Comparison of ENCODE assay signal across 7 cellular contexts in the genomic region with DNA sequence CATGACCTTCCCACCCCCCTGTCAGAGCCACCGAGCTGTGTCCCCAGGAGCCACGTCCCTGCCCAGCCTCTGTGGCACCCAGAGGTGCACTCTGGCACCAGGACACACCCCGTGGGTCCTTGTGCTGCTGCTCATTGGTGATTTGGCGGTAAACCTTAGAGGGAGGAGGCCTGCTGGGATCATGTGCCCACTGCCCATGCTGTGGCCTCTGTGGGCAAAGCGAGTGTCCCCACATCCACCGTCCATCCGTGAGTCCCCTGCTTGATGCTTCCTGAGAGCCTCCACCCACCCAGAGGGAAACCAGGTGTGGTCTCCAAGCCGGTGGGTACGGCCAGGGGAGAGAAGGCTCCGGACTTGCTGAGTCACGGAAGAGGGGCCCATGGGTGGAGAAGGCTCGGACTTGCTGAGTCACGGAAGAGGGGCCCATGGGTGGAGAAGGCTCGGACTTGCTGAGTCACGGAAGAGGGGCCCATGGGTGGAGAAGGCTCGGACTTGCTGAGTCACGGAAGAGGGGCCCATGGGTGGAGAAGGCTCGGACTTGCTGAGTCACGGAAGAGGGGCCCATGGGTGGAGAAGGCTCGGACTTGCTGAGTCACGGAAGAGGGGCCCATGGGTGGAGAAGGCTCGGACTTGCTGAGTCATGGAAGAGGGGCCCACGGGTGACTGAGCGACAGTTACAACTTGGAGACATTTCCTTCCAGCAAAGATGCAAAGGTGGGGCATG. TPM values are rescaled to one million over a fixed set of nuclear protein-coding genes. Genes with fewer than 3 reads are reported as not detected.
DNase-seq lines count a peak whose midpoint lies in the region; FAIRE-seq and TF ChIP-seq lines count a peak whose summit lies in the region.
"Not testable (repeated sequence)": the region's sequence is repeated elsewhere in the genome, so short reads cannot be mapped to it uniquely, and the experiment has no call there.

No MANE protein-coding gene starts in this region.

- POLR2A ChIA-PET in H1 (lab: Charles Lee; ENCODE audit: partially characterized antibody): not testable (repeated sequence)

- not testable (repeated sequence) for H3K14ac ChIP-seq in H1 (ENCODE audit: insufficient read length)

- not testable (repeated sequence) for H2BK12ac ChIP-seq in H1 (ENCODE audit: low read depth, low read length)

- not testable (repeated sequence) for H2AFZ ChIP-seq in H1 (ENCODE audit: low read length)

- not testable (repeated sequence) for H4K91ac ChIP-seq in H1 (replicated peaks; ENCODE audit: insufficient read length, low read length)

- H3K79me2 ChIP-seq in H1 (ENCODE audit: control insufficient read depth in 1 of 2, insufficient read depth in 2 of 2, low read length in 2 of 2): not testable (repeated sequence)

- not testable (repeated sequence) for TF ChIP-seq CTCF in H1 (IDR thresholded peaks at IDR 0.05; ENCODE audit: control extremely low read depth in 1 of 3, insufficient read depth in 1 of 3, low read depth in 1 of 3, low read length in 3 of 3)

- not testable (repeated sequence) for H3K9me3 Mint-ChIP-seq in activated naive CD4-positive, alpha-beta T cell treated with anti-CD3 and anti-CD28 coated beads, Interleukin-2, amount 50 U/mL, for 24 hours

- not testable (repeated sequence) for H3K36me3 Mint-ChIP-seq in activated naive CD4-positive, alpha-beta T cell treated with anti-CD3 and anti-CD28 coated beads, Interleukin-2, amount 50 U/mL, for 24 hours

- H3K9me3 ChIP-seq in H1 (ENCODE audit: insufficient read depth in 2 of 2, low read depth in 1 of 2, low read length in 1 of 2): peaks cover 6 to 16% of the 10 kb centered on the region in 2 experiments

- not testable (repeated sequence) for H3K4me1 Mint-ChIP-seq in activated naive CD4-positive, alpha-beta T cell treated with anti-CD3 and anti-CD28 coated beads, Interleukin-2, amount 50 U/mL, for 24 hours

- not testable (repeated sequence) for TF ChIP-seq EP300 in H1 (IDR thresholded peaks at IDR 0.05; ENCODE audit: borderline replicate concordance in 1 of 2, low read depth in 2 of 2, low read length in 2 of 2)

- H3K4me2 ChIP-seq in H1 (ENCODE audit: insufficient read depth in 1 of 2, low read depth in 2 of 2, low read length in 2 of 2): not testable (repeated sequence)

- TF ChIP-seq RAD21 in H1 (IDR thresholded peaks at IDR 0.05 in 1 of 2, conservative IDR thresholded peaks at IDR 0.05 in 1 of 2; ENCODE audit: low read depth in 2 of 2, low read length in 2 of 2): not testable (repeated sequence)

- H3K36me3 ChIP-seq in H1 (ENCODE audit: control insufficient read depth in 2 of 4, insufficient read depth in 4 of 4, low read length in 3 of 4): not testable (repeated sequence)

- not testable (repeated sequence) for H3K27me3 ChIP-seq in H1 (replicated peaks in 1 of 4; ENCODE audit: control insufficient read depth in 3 of 4, extremely low read depth in 1 of 4, insufficient read depth in 3 of 4, low read length in 3 of 4)

- peak; percentile 67 for DNase-seq in EL
- DNase-seq in M059J (ENCODE audit: low read depth): peak; percentile 54
- peak; percentile 36 for DNase-seq in T1000 (lab: John Stamatoyannopoulos, UW)
- not testable (repeated sequence) for DNase-seq in H1 (ENCODE audit: low read depth in 1 of 2, low spot score in 2 of 2)
- DNase-seq in iris pigment epithelial cell (ENCODE audit: low read depth): peak; percentile 74
- DNase-seq in stimulated activated CD4-positive, alpha-beta T cell treated with anti-CD3 and anti-CD28 coated beads, Interleukin-2, amount 100 ng/mL, for 24 hours: peak; percentile 22 to 30

- not testable (repeated sequence) for H3K4me3 ChIP-seq in H1 (ENCODE audit: extremely low read depth in 1 of 4, insufficient read depth in 2 of 4, low read depth in 3 of 4, low read length in 4 of 4)

- H4K5ac ChIP-seq in H1 (ENCODE audit: insufficient read length, low read depth, low read length): peak overlapping the region; percentile 5

- WGBS in H1 (ENCODE audit: extremely low coverage in 1 of 2, insufficient coverage in 1 of 2, insufficient read length in 1 of 2, insufficient replicate concordance in 2 of 2, low coverage in 1 of 2, low lambda C conversion rate in 2 of 2, missing lambda C conversion rate in 1 of 2), 2 experiments: 86% methylated on average over 17 of the region's 24 CpGs; no CpG with 5 or more reads in 1 of the 2 experiments

- H3K4me3 Mint-ChIP-seq in activated naive CD4-positive, alpha-beta T cell treated with anti-CD3 and anti-CD28 coated beads, Interleukin-2, amount 50 U/mL, for 24 hours: not testable (repeated sequence)

- FAIRE-seq in H1 (lab: Jason Lieb, UNC): not testable (repeated sequence)

- H4K20me1 ChIP-seq in H1 (replicated peaks in 1 of 2; ENCODE audit: control insufficient read depth in 1 of 2, insufficient read depth in 2 of 2, low read length in 2 of 2): not testable (repeated sequence)

- H3K4ac ChIP-seq in H1 (replicated peaks; ENCODE audit: insufficient read length, low read depth, low read length): not testable (repeated sequence)

- CTCF ChIA-PET in H1 (lab: Charles Lee; ENCODE audit: partially characterized antibody): not testable (repeated sequence)

- H3K4me1 ChIP-seq in H1 (replicated peaks in 1 of 4; ENCODE audit: control insufficient read depth in 3 of 4, insufficient read depth in 4 of 4, low read length in 3 of 4): not testable (repeated sequence)

- not testable (repeated sequence) for H3K27ac ChIP-seq in H1 (ENCODE audit: low read depth, low read length)

- peak overlapping the region; percentile 68 for H3K27ac Mint-ChIP-seq in activated naive CD4-positive, alpha-beta T cell treated with anti-CD3 and anti-CD28 coated beads, Interleukin-2, amount 50 U/mL, for 24 hours

- not testable (repeated sequence) for H3K56ac ChIP-seq in H1 (replicated peaks; ENCODE audit: insufficient read length, low read depth, low read length)

- H4K8ac ChIP-seq in H1 (ENCODE audit: extremely low read depth, insufficient read depth, low read length): not testable (repeated sequence)

- not testable (repeated sequence) for H3K23ac ChIP-seq in H1 (ENCODE audit: insufficient read length)

- H3K27me3 Mint-ChIP-seq in activated naive CD4-positive, alpha-beta T cell treated with anti-CD3 and anti-CD28 coated beads, Interleukin-2, amount 50 U/mL, for 24 hours: not testable (repeated sequence)

- H2BK5ac ChIP-seq in H1 (ENCODE audit: low read depth, low read length): not testable (repeated sequence)

- not testable (repeated sequence) for H3K9ac ChIP-seq in H1 (replicated peaks in 1 of 4; ENCODE audit: extremely low read depth in 1 of 4, low read depth in 3 of 4, low read length in 3 of 4)

- H2BK120ac ChIP-seq in H1 (replicated peaks; ENCODE audit: low read depth, low read length): not testable (repeated sequence)

- TF ChIP-seq POLR2A in H1 (IDR thresholded peaks at IDR 0.05; ENCODE audit: control extremely low read depth in 1 of 2, low read depth in 2 of 2, low read length in 2 of 2): not testable (repeated sequence)

- not testable (repeated sequence) for H3K18ac ChIP-seq in H1 (ENCODE audit: extremely low read depth, low read length)

- H3K23me2 ChIP-seq in H1 (ENCODE audit: low read depth, low read length): peaks cover 12% of the 10 kb centered on the region; the same call in 1 of the 2 replicates

- H2BK15ac ChIP-seq in H1 (ENCODE audit: low read length): peak overlapping the region; percentile 10; the same call in 1 of the 2 replicates

- not testable (repeated sequence) for H2BK20ac ChIP-seq in H1 (ENCODE audit: low read length)

- H2AK5ac ChIP-seq in H1 (ENCODE audit: low read depth, low read length): 0 out of 2 replicates have a peak overlapping the region, but pooled peaks have one; percentile 39

- H3K79me1 ChIP-seq in H1 (ENCODE audit: low read depth, low read length): not testable (repeated sequence)

TF ChIP-seq in H1, 55 proteins besides CTCF, POLR2A, EP300 and RAD21:
- TF ChIP-seq BACH1 (IDR thresholded peaks at IDR 0.05; ENCODE audit: low read length): peak; percentile 88
- peak; percentile 32; the same call in 1 of the 2 replicates for TF ChIP-seq MAFK (IDR thresholded peaks at IDR 0.05; ENCODE audit: low read depth, low read length)

RNA-seq across cellular contexts. Expression of gene ZNF469, which starts 49.7 kb away (rescaled TPM):
- 0.32 and 0.37 TPM in 2 replicates for total RNA-seq in M059J (2014; rRNA removed; shearing (Covaris generic))
- total RNA-seq in H1 (2021; fragmentation: NEBNext Ultra II Directional; extraction: Animal tissue kit (Norgen Biotek cat#: 25700)): 1.8 and 2.0 TPM in 2 replicates
- 0.30 and 0.53 TPM in 2 replicates for polyA plus RNA-seq in H1 (2011; rRNA removed)
- 0.23 TPM for polyA plus RNA-seq in H1 (2011; cell fraction: cytosol; rRNA removed)
- polyA plus RNA-seq in H1 (2011; cell fraction: nucleus; rRNA removed): 1.1 TPM
- 0.54 to 0.96 TPM (median 0.90 TPM) in 4 replicates for polyA plus RNA-seq in H1 (2012, experiment 1 of 2)
- 0.63 TPM for polyA plus RNA-seq in H1 (2012, experiment 2 of 2)
- 0.45 TPM for polyA plus RNA-seq in H1 (2013, experiment 1 of 2)
- polyA plus RNA-seq in H1 (2013, experiment 2 of 2): 0.42 TPM
- 0.32 and 0.41 TPM in 2 replicates for polyA minus RNA-seq in H1 (2011; rRNA and poly(A)+ RNA removed)
- 1.1 TPM for polyA minus RNA-seq in H1 (2011; cell fraction: cytosol; rRNA and poly(A)+ RNA removed)
- 1.5 TPM for polyA minus RNA-seq in H1 (2011; cell fraction: nucleus; rRNA and poly(A)+ RNA removed)
